18 cellular contexts compared by ENCODE assay signal in genomic region chr16:19683453-19684236, GRCh38. TPM values are rescaled to one million over a fixed set of nuclear protein-coding genes. Genes with fewer than 3 reads are reported as not detected.
A peak's percentile ranks its signal among the peaks of the same experiment; 100 is the strongest.
DNase-seq lines count a peak whose midpoint lies in the region; ATAC-seq and TF ChIP-seq lines count a peak whose summit lies in the region.
"Had no signal": no experiment of that assay in that cellular context is flagged by ENCODE, and none has a peak within 500 bp of the region (broad histone marks: within the 10 kb centered on the region; RNA-seq: fewer than 3 reads in every experiment).

No MANE protein-coding gene starts in this region.

- H3K4me1 ChIP-seq in SK-N-SH (ENCODE audit: control insufficient read depth in 1 of 2, insufficient read depth in 2 of 2, low read depth in 1 of 2, low read length in 1 of 2), result peaks cover 0 to 2% of the 10 kb centered on the region in 2 experiments; a peak in 1 of 4 replicates
- H3K4me1 ChIP-seq: A549, Caco-2 had no signal

- H3K4me2 ChIP-seq in SK-N-SH, result no peak overlapping the region
- H3K4me2 ChIP-seq: A549 had no signal

- TF ChIP-seq EP300 in SK-N-SH (IDR thresholded peaks at IDR 0.05; ENCODE audit: borderline replicate concordance in 1 of 2, low read depth in 1 of 2, low read length in 1 of 2), result no peak

- H3K27ac ChIP-seq in SK-N-SH (ENCODE audit: low read depth in 2 of 2, low read length in 1 of 2) (no peak overlapping the region), dorsolateral prefrontal cortex (peak overlapping the region in 55 of 59 donors; percentile 5 to 83 (median 67)), temporal lobe (ENCODE audit: low read depth, low read length) (peak overlapping the region; percentile 71)
- H3K27ac ChIP-seq: 22Rv1, A549, C4-2B had no signal

- ATAC-seq in SK-N-SH treated with all-trans-retinoic acid at 6 μM for 48 hours (no peak), GM18870 (IDR thresholded peaks at IDR 0.05; ENCODE audit: unreplicated experiment) (no peak)
- ATAC-seq: A549 had no signal

- CTCF ChIA-PET in SK-N-SH (lab: Yijun Ruan, JAX), result no interaction called here

- TF ChIP-seq CTCF in SK-N-SH (IDR thresholded peaks at IDR 0.05), result no peak
- no peak for TF ChIP-seq CTCF in dorsolateral prefrontal cortex (IDR thresholded peaks at IDR 0.05 in 54 of 56, conservative IDR thresholded peaks at IDR 0.05 in 2 of 56; ENCODE audit: low read depth in 1 of 56, partially characterized antibody in 56 of 56)

- DNase-seq in SK-N-SH, result no peak
- DNase-seq in dorsolateral prefrontal cortex, result peak in 6 of 10 donors; percentile 19 to 76 (median 64)
- peak; percentile 68 for DNase-seq in occipital lobe (lab: John Stamatoyannopoulos, UW)
- DNase-seq in NCI-H82 (lab: John Stamatoyannopoulos, UW), result no peak
- DNase-seq in LoVo (ENCODE audit: low spot score), result no peak
- DNase-seq: AML-193; Caco-2; CD4-positive, alpha-beta T cell; DMS79; GDM1; GOT3; H9 had no signal

- H3F3A ChIP-seq in SK-N-SH (replicated peaks; ENCODE audit: insufficient read depth), result peaks cover 4% of the 10 kb centered on the region

- no peaks in the 10 kb centered on the region for H3K9me3 ChIP-seq in SK-N-SH
- H3K9me3 ChIP-seq: A549, Caco-2 had no signal

- H3K36me3 ChIP-seq in SK-N-SH (replicated peaks in 1 of 2; ENCODE audit: control insufficient read depth in 1 of 2, insufficient read depth in 2 of 2, low read length in 1 of 2), result peaks cover 29 to 37% of the 10 kb centered on the region in 2 experiments

- no peaks in the 10 kb centered on the region for H4K20me1 ChIP-seq in SK-N-SH (ENCODE audit: insufficient read depth)

- H3K79me2 ChIP-seq in SK-N-SH (ENCODE audit: insufficient read depth), result no peaks in the 10 kb centered on the region

- TF ChIP-seq RAD21 in SK-N-SH (IDR thresholded peaks at IDR 0.05; ENCODE audit: low read length), result no peak

- H3K9ac ChIP-seq in SK-N-SH, result no peak overlapping the region

- H2AFZ ChIP-seq in SK-N-SH (ENCODE audit: low read depth), result no peak overlapping the region

- POLR2A ChIA-PET in SK-N-SH (lab: Yijun Ruan, JAX), result no interaction called here

- no peaks in the 10 kb centered on the region for H3K9me2 ChIP-seq in SK-N-SH

- H3K27me3 ChIP-seq in SK-N-SH (ENCODE audit: insufficient read depth) (no peaks in the 10 kb centered on the region), dorsolateral prefrontal cortex (no peaks in the 10 kb centered on the region)

- intact Hi-C loops in dorsolateral prefrontal cortex (cut with DNase I), result loop anchor here in 1 of 2 donors (10.0 kb wide), 1 partner anchor 201 kb away; the partner anchor contains the start of gene GPRC5B

- no peak overlapping the region for H3K4me3 ChIP-seq in SK-N-SH (ENCODE audit: low read depth in 2 of 2, low read length in 1 of 2)
- no peak overlapping the region for H3K4me3 ChIP-seq in dorsolateral prefrontal cortex
- H3K4me3 ChIP-seq: A549 had no signal

- WGBS in SK-N-SH (ENCODE audit: low lambda C conversion rate), result 97% methylated on average over 6 of the region's 6 CpGs

TF ChIP-seq in SK-N-SH treated with all-trans-retinoic acid at 6 μM for 48 hours, 23 proteins besides CTCF, POLR2A, EP300 and RAD21:
- TF ChIP-seq ZNF8 (CRISPR knock-in tag; IDR thresholded peaks at IDR 0.05), result peak; percentile 73
- no peak for TF ChIP-seq BACH2 (CRISPR knock-in tag; IDR thresholded peaks at IDR 0.05; ENCODE audit: borderline replicate concordance)
TF ChIP-seq in SK-N-SH treated with all-trans-retinoic acid at 6 μM for 48 hours: peak in this region for 1.

TF ChIP-seq in SK-N-SH, 30 proteins besides CTCF, POLR2A, EP300 and RAD21:
- TF ChIP-seq REST (IDR thresholded peaks at IDR 0.05; ENCODE audit: low read depth, low read length), result no peak
- TF ChIP-seq JUND (IDR thresholded peaks at IDR 0.05), result no peak
- TF ChIP-seq CHD2 (IDR thresholded peaks at IDR 0.05; ENCODE audit: low read length, partially characterized antibody), result no peak
- no peak for TF ChIP-seq RFX5 (IDR thresholded peaks at IDR 0.05; ENCODE audit: low read length)
- no peak for TF ChIP-seq TAF1 (IDR thresholded peaks at IDR 0.05; ENCODE audit: borderline replicate concordance, low read depth, low read length)
- no peak for TF ChIP-seq POLR2AphosphoS5 (IDR thresholded peaks at IDR 0.05; ENCODE audit: low read depth, low read length)
- no peak for TF ChIP-seq FOXJ3 (CRISPR knock-in tag; IDR thresholded peaks at IDR 0.05)
- no peak for TF ChIP-seq PBX3 (IDR thresholded peaks at IDR 0.05)
- TF ChIP-seq TCF12 (IDR thresholded peaks at IDR 0.05), result no peak
- no peak for TF ChIP-seq USF2 (IDR thresholded peaks at IDR 0.05; ENCODE audit: borderline replicate concordance, low read depth, low read length)
- no peak for TF ChIP-seq NFIC (IDR thresholded peaks at IDR 0.05; ENCODE audit: borderline replicate concordance)
- TF ChIP-seq YY1 (IDR thresholded peaks at IDR 0.05; ENCODE audit: low read depth), result no peak
- TF ChIP-seq FOXM1 (IDR thresholded peaks at IDR 0.05; ENCODE audit: low read depth), result no peak
- TF ChIP-seq MXI1 (IDR thresholded peaks at IDR 0.05; ENCODE audit: low read depth, low read length), result no peak
- no peak for TF ChIP-seq GATA2 (CRISPR knock-in tag; IDR thresholded peaks at IDR 0.05)
- no peak for TF ChIP-seq EZH2phosphoT487 (IDR thresholded peaks at IDR 0.05; ENCODE audit: borderline replicate concordance, low read depth)
- no peak for TF ChIP-seq ELF1 (IDR thresholded peaks at IDR 0.05)

RNA-seq across cellular contexts. Expression of gene KNOP1, which starts 34.4 kb away (rescaled TPM):
- polyA plus RNA-seq in SK-N-SH (2012; rRNA removed), result 10.6 and 13.2 TPM in 2 replicates
- 17.3 and 21.6 TPM in 2 replicates for polyA plus RNA-seq in SK-N-SH (2012; cell fraction: cytosol; rRNA removed)
- polyA plus RNA-seq in SK-N-SH (2012; cell fraction: nucleus; rRNA removed), result 6.1 and 8.4 TPM in 2 replicates
- 10 to 100 TPM; 13.0 to 94.8 (median 30.2) TPM for total RNA-seq in dorsolateral prefrontal cortex
- total RNA-seq in occipital lobe, result 20.1 TPM
- 18.9 TPM for total RNA-seq in temporal lobe

RNA-seq across cellular contexts. Expression of gene IQCK, which starts 34.4 kb away (rescaled TPM):
- 7.3 and 8.6 TPM in 2 replicates for polyA plus RNA-seq in SK-N-SH (2012; rRNA removed)
- polyA plus RNA-seq in SK-N-SH (2012; cell fraction: cytosol; rRNA removed), result 8.9 and 9.1 TPM in 2 replicates
- polyA plus RNA-seq in SK-N-SH (2012; cell fraction: nucleus; rRNA removed), result 7.5 and 12.0 TPM in 2 replicates
- total RNA-seq in dorsolateral prefrontal cortex, result 10 to 100 TPM; 13.2 to 40.2 (median 23.3) TPM
- total RNA-seq in occipital lobe, result 10.8 TPM
- total RNA-seq in temporal lobe, result 6.4 TPM

Comparison
In these comparisons a context has a peak if more than half of its experiments do, and no peak if none do; other contexts are left out.
1. DNase-seq: peak in dorsolateral prefrontal cortex (6 of 10) and occipital lobe (single experiment); none in SK-N-SH (single experiment), NCI-H82 (single experiment) and LoVo (single experiment).
2. H3K27ac ChIP-seq: peak in dorsolateral prefrontal cortex (55 of 59) and temporal lobe (single experiment); none in SK-N-SH (0 of 2).